11 cellular contexts compared by ENCODE assay signal in genomic region chr11:108669711-108670110, GRCh38.
"Had no signal": no experiment of that assay in that cellular context is flagged by ENCODE, and none has a peak within 500 bp of the region (broad histone marks: within the 10 kb centered on the region; RNA-seq: fewer than 3 reads in every experiment).

No MANE protein-coding gene starts in this region.

- H3K4me3 ChIP-seq: adrenal gland, body of pancreas, colonic mucosa, esophagus muscularis mucosa, uterus had no signal

- DNase-seq: activated CD4-positive, alpha-beta T cell treated with anti-CD3 and anti-CD28 coated beads for 1 hour; activated CD4-positive, alpha-beta T cell treated with anti-CD3 and anti-CD28 coated beads, Interleukin-2, amount 50 U/mL, for 4 hours; activated naive CD4-positive, alpha-beta T cell treated with anti-CD3 and anti-CD28 coated beads, Interleukin-2, amount 50 U/mL, for 16 hours; adrenal gland; body of pancreas; central memory CD4-positive, alpha-beta T cell; colonic mucosa; naive thymus-derived CD4-positive, alpha-beta T cell; uterus had no signal

- H3K27me3 ChIP-seq: adrenal gland, body of pancreas, colonic mucosa, esophagus muscularis mucosa, uterus had no signal

- H2AFZ ChIP-seq: parathyroid adenoma had no signal

- H3K27ac ChIP-seq: adrenal gland, body of pancreas, colonic mucosa, esophagus muscularis mucosa, parathyroid adenoma, uterus had no signal

- H3K9me3 ChIP-seq: adrenal gland, body of pancreas, colonic mucosa, esophagus muscularis mucosa, uterus had no signal

- H3K36me3 ChIP-seq: adrenal gland, colonic mucosa, uterus had no signal
